14 cellular contexts compared by ENCODE assay signal in the genomic region with DNA sequence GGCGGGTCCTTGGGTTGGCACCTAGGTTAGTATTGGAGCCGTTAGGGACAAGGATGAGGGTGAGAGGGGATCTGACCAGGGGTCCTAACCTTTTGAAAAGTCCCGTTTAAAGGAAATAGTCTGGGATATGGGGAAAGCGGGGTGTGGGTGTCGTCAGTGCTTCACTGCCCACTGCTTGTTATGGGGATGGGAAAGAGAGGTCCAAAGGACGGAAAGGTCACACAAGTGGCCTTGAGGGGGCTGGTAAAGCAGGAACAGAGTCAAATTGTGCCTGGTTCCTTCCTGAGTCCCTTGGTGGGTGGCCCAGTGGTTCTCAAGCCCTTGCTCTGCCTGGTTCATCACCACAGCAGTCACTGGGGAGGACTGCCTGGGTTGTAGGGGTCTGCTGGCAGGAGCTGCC. TPM values are rescaled to one million over a fixed set of nuclear protein-coding genes. Genes with fewer than 3 reads are reported as not detected.
A peak's percentile ranks its signal among the peaks of the same experiment; 100 is the strongest.
DNase-seq lines count a peak whose midpoint lies in the region; ATAC-seq and TF ChIP-seq lines count a peak whose summit lies in the region.
"Had no signal": no experiment of that assay in that cellular context is flagged by ENCODE, and none has a peak within 500 bp of the region (broad histone marks: within the 10 kb centered on the region; RNA-seq: fewer than 3 reads in every experiment).

No MANE protein-coding gene starts in this region.

- DNase-seq in activated CD4-positive, alpha-beta memory T cell treated with anti-CD3 and anti-CD28 coated beads for 36 hours: no peak
- no peak for DNase-seq in activated CD4-positive, alpha-beta memory T cell treated with anti-CD3 and anti-CD28 coated beads, Interleukin-2, amount 10 ng/mL, durations not matched to agents 7 days and 5 days
- DNase-seq in esophagus muscularis mucosa (ENCODE audit: extremely low spot score) (no peak), spleen (no peak), SKM-1 (lab: John Stamatoyannopoulos, UW; ENCODE audit: unreplicated experiment) (no peak)
- DNase-seq in stimulated activated CD4-positive, alpha-beta T cell treated with anti-CD3 and anti-CD28 coated beads, Interleukin-4, amount 100 ng/mL, for 4 hours: no peak
- DNase-seq: activated CD8-positive, alpha-beta memory T cell treated with anti-CD3 and anti-CD28 coated beads for 24 hours; GDM1; GOT3; Karpas-422; kidney; NCI-H2227 treated with DMSO at 0.1 percent for 48 hours had no signal

- intact Hi-C loops in activated CD4-positive, alpha-beta memory T cell treated with anti-CD3 and anti-CD28 coated beads for 36 hours (cut with micrococcal nuclease): loop anchor here (2.0 to 5.0 kb wide), 3 partner anchors 20 to 54 kb away; partner anchors contain the start of genes ACTR3C and LRRC61
- intact Hi-C loops in esophagus muscularis mucosa (cut with DNase I): no loop called here
- intact Hi-C loops in spleen (cut with DNase I; ENCODE audit: low total_unique reads): no loop called here

- POLR2A ChIA-PET in activated CD4-positive, alpha-beta memory T cell treated with anti-CD3 and anti-CD28 coated beads for 36 hours (lab: Charles Lee): interaction anchor here (1.0 to 3.1 kb wide), 2 partner anchors 8 to 28 kb away, joined by 4 to 28 read pairs; partner anchors contain the start of gene REPIN1
- POLR2A ChIA-PET in activated CD4-positive, alpha-beta memory T cell treated with anti-CD3 and anti-CD28 coated beads, Interleukin-2, amount 10 ng/mL, durations not matched to agents 7 days and 5 days (lab: Charles Lee): interaction anchor here (2.7 to 3.1 kb wide), 2 partner anchors 8 to 27 kb away, joined by 14 to 47 read pairs; partner anchors contain the start of gene REPIN1

- WGBS in esophagus muscularis mucosa: 86% methylated on average over 6 of the region's 6 CpGs
- WGBS in spleen, 5 donors: 51 to 74% (median 64%) methylated on average over 6 of the region's 6 CpGs

- H3K36me3 Mint-ChIP-seq in activated CD4-positive, alpha-beta memory T cell treated with anti-CD3 and anti-CD28 coated beads for 36 hours: peaks cover 17% of the 10 kb centered on the region
- H3K36me3 Mint-ChIP-seq in activated CD4-positive, alpha-beta memory T cell treated with anti-CD3 and anti-CD28 coated beads, Interleukin-2, amount 10 ng/mL, durations not matched to agents 7 days and 5 days (ENCODE audit: low read depth): peaks cover 11% of the 10 kb centered on the region

- H3K27ac Mint-ChIP-seq in activated CD4-positive, alpha-beta memory T cell treated with anti-CD3 and anti-CD28 coated beads for 36 hours: peak overlapping the region; percentile 79
- H3K27ac Mint-ChIP-seq in activated CD4-positive, alpha-beta memory T cell treated with anti-CD3 and anti-CD28 coated beads, Interleukin-2, amount 10 ng/mL, durations not matched to agents 7 days and 5 days: no peak overlapping the region

- H3K79me2 ChIP-seq in OCI-LY3 (ENCODE audit: low read length): peaks cover 80% of the 10 kb centered on the region

- no peak for TF ChIP-seq EP300 in esophagus muscularis mucosa (IDR thresholded peaks at IDR 0.05)

- H3K36me3 ChIP-seq in OCI-LY3 (replicated peaks; ENCODE audit: low read depth, low read length): peaks cover 32% of the 10 kb centered on the region
- peaks cover 14 to 32% (median 28%) of the 10 kb centered on the region in 4 donors for H3K36me3 ChIP-seq in esophagus muscularis mucosa
- peaks cover 0 to 34% (median 27%) of the 10 kb centered on the region in 6 donors for H3K36me3 ChIP-seq in spleen

- peaks cover 30% of the 10 kb centered on the region for H4K20me1 ChIP-seq in OCI-LY3 (ENCODE audit: insufficient read depth, low read length)

- H3K4me1 ChIP-seq in OCI-LY3 (ENCODE audit: low read length) (peaks cover 71% of the 10 kb centered on the region), esophagus muscularis mucosa (peaks cover 37 to 54% (median 48%) of the 10 kb centered on the region in 4 donors), spleen (peaks cover 21 to 93% (median 65%) of the 10 kb centered on the region in 6 donors)

- H2AFZ ChIP-seq in OCI-LY3 (ENCODE audit: low read depth, low read length): no peak overlapping the region

- H3K27ac ChIP-seq in OCI-LY3 (ENCODE audit: low read length) (peak overlapping the region; percentile 93), esophagus muscularis mucosa (replicated peaks in 1 of 4) (peak overlapping the region in 3 of 4 donors; percentile 8 to 96 (median 16)), spleen (peak overlapping the region in 7 of 8 donors; percentile 6 to 97 (median 92))

- H3K4me3 ChIP-seq in OCI-LY3 (ENCODE audit: low read length) (peak overlapping the region; percentile 12), esophagus muscularis mucosa (no peak overlapping the region), spleen (no peak overlapping the region)

- H3K9me3 ChIP-seq in OCI-LY3 (ENCODE audit: insufficient read depth, low read length): no peaks in the 10 kb centered on the region
- H3K9me3 ChIP-seq in esophagus muscularis mucosa: no peaks in the 10 kb centered on the region
- H3K9me3 ChIP-seq in spleen: no peaks in the 10 kb centered on the region

- H3K4me2 ChIP-seq in OCI-LY3 (ENCODE audit: low read length): peak overlapping the region; percentile 88

- H3K9me3 Mint-ChIP-seq in activated CD4-positive, alpha-beta memory T cell treated with anti-CD3 and anti-CD28 coated beads for 36 hours: no peaks in the 10 kb centered on the region
- H3K9me3 Mint-ChIP-seq in activated CD4-positive, alpha-beta memory T cell treated with anti-CD3 and anti-CD28 coated beads, Interleukin-2, amount 10 ng/mL, durations not matched to agents 7 days and 5 days: no peaks in the 10 kb centered on the region

- H3K27me3 ChIP-seq in OCI-LY3 (ENCODE audit: low read depth, low read length) (no peaks in the 10 kb centered on the region), esophagus muscularis mucosa (no peaks in the 10 kb centered on the region), spleen (replicated peaks in 1 of 7) (no peaks in the 10 kb centered on the region)

- CTCF ChIA-PET in activated CD4-positive, alpha-beta memory T cell treated with anti-CD3 and anti-CD28 coated beads for 36 hours (lab: Charles Lee): interaction anchor here (2.1 kb wide), 1 partner anchor 30 kb away, joined by 9 read pairs; a partner anchor contains a TSS
- CTCF ChIA-PET in activated CD4-positive, alpha-beta memory T cell treated with anti-CD3 and anti-CD28 coated beads, Interleukin-2, amount 10 ng/mL, durations not matched to agents 7 days and 5 days (lab: Charles Lee): no interaction called here

- TF ChIP-seq POLR2A in esophagus muscularis mucosa (IDR thresholded peaks at IDR 0.05; ENCODE audit: low read depth) (no peak), spleen (IDR thresholded peaks at IDR 0.05) (no peak)

- H3K4me3 Mint-ChIP-seq in activated CD4-positive, alpha-beta memory T cell treated with anti-CD3 and anti-CD28 coated beads for 36 hours: peak overlapping the region; percentile 9
- no peak overlapping the region for H3K4me3 Mint-ChIP-seq in activated CD4-positive, alpha-beta memory T cell treated with anti-CD3 and anti-CD28 coated beads, Interleukin-2, amount 10 ng/mL, durations not matched to agents 7 days and 5 days

- H3K9ac ChIP-seq in OCI-LY3 (ENCODE audit: low read length): peak overlapping the region; percentile 97

- TF ChIP-seq CTCF in OCI-LY3 (IDR thresholded peaks at IDR 0.05; ENCODE audit: low read depth, low read length) (no peak), esophagus muscularis mucosa (IDR thresholded peaks at IDR 0.05) (no peak), spleen (IDR thresholded peaks at IDR 0.05 in 8 of 11, conservative IDR thresholded peaks at IDR 0.05 in 3 of 11) (no peak)

- no peaks in the 10 kb centered on the region for H3K27me3 Mint-ChIP-seq in activated CD4-positive, alpha-beta memory T cell treated with anti-CD3 and anti-CD28 coated beads for 36 hours
- no peaks in the 10 kb centered on the region for H3K27me3 Mint-ChIP-seq in activated CD4-positive, alpha-beta memory T cell treated with anti-CD3 and anti-CD28 coated beads, Interleukin-2, amount 10 ng/mL, durations not matched to agents 7 days and 5 days

- peaks cover 42% of the 10 kb centered on the region for H3K4me1 Mint-ChIP-seq in activated CD4-positive, alpha-beta memory T cell treated with anti-CD3 and anti-CD28 coated beads for 36 hours (ENCODE audit: low read depth)
- peaks cover 51% of the 10 kb centered on the region for H3K4me1 Mint-ChIP-seq in activated CD4-positive, alpha-beta memory T cell treated with anti-CD3 and anti-CD28 coated beads, Interleukin-2, amount 10 ng/mL, durations not matched to agents 7 days and 5 days

- ATAC-seq in GM19324 (IDR thresholded peaks at IDR 0.05; ENCODE audit: low FRiP score, unreplicated experiment): no peak

RNA-seq across cellular contexts. Expression of gene ZNF775, which starts 2.6 kb away (rescaled TPM):
- 1 to 10 TPM; 6.0 to 6.8 TPM for total RNA-seq in activated CD4-positive, alpha-beta memory T cell treated with anti-CD3 and anti-CD28 coated beads for 36 hours
- total RNA-seq in activated CD4-positive, alpha-beta memory T cell treated with anti-CD3 and anti-CD28 coated beads, Interleukin-2, amount 10 ng/mL, durations not matched to agents 7 days and 5 days: 1 to 10 TPM; 6.4 to 7.1 TPM
- total RNA-seq in esophagus muscularis mucosa (10 to 100 TPM in 3 of 4 donors, 1 to 10 TPM in 1; 6.6 to 19.8 (median 15.0) TPM), spleen (1 to 10 TPM; 2.2 to 5.7 (median 4.5) TPM)
- 1 to 10 TPM; 2.0 to 2.9 (median 2.6) TPM for polyA plus RNA-seq in spleen

RNA-seq across cellular contexts. Expression of gene REPIN1, which starts 7.9 kb away (rescaled TPM):
- 10 to 100 TPM; 52.3 to 56.9 TPM for total RNA-seq in activated CD4-positive, alpha-beta memory T cell treated with anti-CD3 and anti-CD28 coated beads for 36 hours
- 10 to 100 TPM; 42.9 to 45.9 TPM for total RNA-seq in activated CD4-positive, alpha-beta memory T cell treated with anti-CD3 and anti-CD28 coated beads, Interleukin-2, amount 10 ng/mL, durations not matched to agents 7 days and 5 days
- total RNA-seq in esophagus muscularis mucosa: 100 to 1,000 TPM in 2 of 4 donors, 10 to 100 TPM in 2; 66.8 to 143 (median 97.7) TPM
- total RNA-seq in spleen: 100 to 1,000 TPM in 6 of 7 donors, 10 to 100 TPM in 1; 99.3 to 126 (median 114) TPM
- polyA plus RNA-seq in spleen: 10 to 100 TPM; 47.9 to 75.7 (median 55.0) TPM

RNA-seq across cellular contexts. Expression of gene RARRES2, which starts 35.1 kb away (rescaled TPM):
- total RNA-seq in activated CD4-positive, alpha-beta memory T cell treated with anti-CD3 and anti-CD28 coated beads for 36 hours: not detected
- not detected for total RNA-seq in activated CD4-positive, alpha-beta memory T cell treated with anti-CD3 and anti-CD28 coated beads, Interleukin-2, amount 10 ng/mL, durations not matched to agents 7 days and 5 days
- total RNA-seq in esophagus muscularis mucosa (100 to 1,000 TPM; 143 to 193 (median 173) TPM), spleen (100 to 1,000 TPM in 3 of 7 donors, 10 to 100 TPM in 4; 39.7 to 117 (median 83.6) TPM)
- 100 to 1,000 TPM; 165 to 292 (median 176) TPM for polyA plus RNA-seq in spleen

RNA-seq across cellular contexts. Expression of gene ACTR3C, which starts 53.2 kb away (rescaled TPM):
- 1 to 10 TPM; 8.0 to 8.8 TPM for total RNA-seq in activated CD4-positive, alpha-beta memory T cell treated with anti-CD3 and anti-CD28 coated beads for 36 hours
- 1 to 10 TPM; 4.9 to 7.0 TPM for total RNA-seq in activated CD4-positive, alpha-beta memory T cell treated with anti-CD3 and anti-CD28 coated beads, Interleukin-2, amount 10 ng/mL, durations not matched to agents 7 days and 5 days
- total RNA-seq in esophagus muscularis mucosa (10 to 100 TPM in 1 of 4 donors, 1 to 10 TPM in 3; 4.3 to 10.1 (median 4.8) TPM), spleen (10 to 100 TPM in 4 of 7 donors, 1 to 10 TPM in 3; 6.6 to 18.6 (median 10.8) TPM)
- polyA plus RNA-seq in spleen: 1 to 10 TPM in 2 of 3 donors, under 1 TPM in 1; 0.78 to 2.6 (median 1.6) TPM

RNA-seq across cellular contexts. Expression of gene LRRC61, which starts 53.4 kb away (rescaled TPM):
- 10 to 100 TPM; 26.1 to 27.1 TPM for total RNA-seq in activated CD4-positive, alpha-beta memory T cell treated with anti-CD3 and anti-CD28 coated beads for 36 hours
- total RNA-seq in activated CD4-positive, alpha-beta memory T cell treated with anti-CD3 and anti-CD28 coated beads, Interleukin-2, amount 10 ng/mL, durations not matched to agents 7 days and 5 days: 10 to 100 TPM; 23.1 to 26.8 TPM
- total RNA-seq in esophagus muscularis mucosa (10 to 100 TPM in 2 of 4 donors, 1 to 10 TPM in 2; 7.9 to 16.5 (median 12.4) TPM), spleen (10 to 100 TPM in 5 of 7 donors, 1 to 10 TPM in 2; 7.4 to 21.7 (median 14.3) TPM)
- polyA plus RNA-seq in spleen: 10 to 100 TPM in 1 of 3 donors, 1 to 10 TPM in 2; 4.2 to 12.0 (median 7.3) TPM

Comparison
In these comparisons a context has a peak if more than half of its experiments do, and no peak if none do; other contexts are left out.
1. H3K27ac ChIP-seq: peak in every context shown above with its lines; median percentile 93 in OCI-LY3; 92 in spleen; 16 in esophagus muscularis mucosa.
2. RNA of gene RARRES2, which starts 35.1 kb away (total RNA-seq): 143 to 193 TPM in esophagus muscularis mucosa and 39.7 to 117 TPM in spleen; not detected in activated CD4-positive, alpha-beta memory T cell treated with anti-CD3 and anti-CD28 coated beads for 36 hours and not detected in activated CD4-positive, alpha-beta memory T cell treated with anti-CD3 and anti-CD28 coated beads, Interleukin-2, amount 10 ng/mL, durations not matched to agents 7 days and 5 days; every median in the first group is over 10 times any median in the second.